15 cellular contexts compared by ENCODE assay signal in genomic region chr12:51920046-51920445, GRCh38. TPM values are rescaled to one million over a fixed set of nuclear protein-coding genes. Genes with fewer than 3 reads are reported as not detected.
DNase-seq lines count a peak whose midpoint lies in the region; ATAC-seq and TF ChIP-seq lines count a peak whose summit lies in the region.
"Had no signal": no experiment of that assay in that cellular context is flagged by ENCODE, and none has a peak within 500 bp of the region (broad histone marks: within the 10 kb centered on the region; RNA-seq: fewer than 3 reads in every experiment).

No MANE protein-coding gene starts in this region.

- no peak overlapping the region for H3K27ac ChIP-seq in heart left ventricle
- H3K27ac ChIP-seq in mesenchymal stem cell (ENCODE audit: low read length, poor library complexity, severe bottlenecking) = no peak overlapping the region
- H3K27ac ChIP-seq: C4-2B, GM23248 had no signal

- H3K4me1 ChIP-seq in heart left ventricle = peaks cover 0 to 48% (median 26%) of the 10 kb centered on the region in 12 donors
- peaks cover 5% of the 10 kb centered on the region for H3K4me1 ChIP-seq in mesenchymal stem cell (ENCODE audit: control insufficient read depth, insufficient read depth, low read depth, low read length)

- H3K9me3 Mint-ChIP-seq in memory B cell = no peaks in the 10 kb centered on the region
- H3K9me3 Mint-ChIP-seq: CD4-positive, alpha-beta memory T cell had no signal

- H3K36me3 Mint-ChIP-seq in memory B cell = no peaks in the 10 kb centered on the region
- H3K36me3 Mint-ChIP-seq: CD4-positive, alpha-beta memory T cell had no signal

- no peak overlapping the region for H3K4ac ChIP-seq in mesenchymal stem cell (ENCODE audit: low read depth in 1 of 2, low read length in 2 of 2)

- TF ChIP-seq POLR2A in heart left ventricle (IDR thresholded peaks at IDR 0.05) = no peak

- no peak overlapping the region for H3K23ac ChIP-seq in mesenchymal stem cell (ENCODE audit: low read length in 2 of 2)

- H3K4me3 ChIP-seq in heart left ventricle (no peak overlapping the region), mesenchymal stem cell (ENCODE audit: insufficient read depth in 1 of 2, low read depth in 1 of 2, low read length in 2 of 2) (no peak overlapping the region)
- H3K4me3 ChIP-seq: GM12878, GM23248 had no signal

- no peak for ATAC-seq in Right ventricle myocardium inferior
- ATAC-seq in heart left ventricle = no peak
- no peak for ATAC-seq in memory B cell (ENCODE audit: low read depth)
- ATAC-seq: GM12878, HCT116 had no signal

- no peak overlapping the region for H3K18ac ChIP-seq in mesenchymal stem cell (ENCODE audit: low read depth in 1 of 2, low read length in 2 of 2)

- no peaks in the 10 kb centered on the region for H3K27me3 ChIP-seq in heart left ventricle
- H3K27me3 ChIP-seq in mesenchymal stem cell (ENCODE audit: control insufficient read depth in 1 of 2, insufficient read depth in 1 of 2, low read length in 2 of 2) = peaks cover 0 to 5% of the 10 kb centered on the region in 2 experiments
- H3K27me3 ChIP-seq: BE2C had no signal

- H3K36me3 ChIP-seq in heart left ventricle = peaks cover 0 to 51% (median 29%) of the 10 kb centered on the region in 9 donors
- peaks cover 0 to 62% of the 10 kb centered on the region in 2 experiments for H3K36me3 ChIP-seq in mesenchymal stem cell (ENCODE audit: control insufficient read depth in 1 of 2, insufficient read depth in 2 of 2, low read depth in 1 of 2, low read length in 2 of 2)
- H3K36me3 ChIP-seq: BE2C had no signal

- no peak overlapping the region for H2BK15ac ChIP-seq in mesenchymal stem cell (ENCODE audit: low read depth, poor library complexity, severe bottlenecking)

- H4K8ac ChIP-seq in mesenchymal stem cell (ENCODE audit: low read length) = no peak overlapping the region

- H2AFZ ChIP-seq in mesenchymal stem cell (ENCODE audit: low read depth, low read length) = no peak overlapping the region
- H2AFZ ChIP-seq: GM23248 had no signal

- H2BK12ac ChIP-seq in mesenchymal stem cell (ENCODE audit: low read length in 2 of 2) = no peak overlapping the region

- no peak overlapping the region for H2BK120ac ChIP-seq in mesenchymal stem cell (ENCODE audit: low read depth, low read length)

- 88 to 98% (median 95%) methylated on average over 2 of the region's 2 CpGs for WGBS in heart left ventricle, 4 donors
- WGBS in mesenchymal stem cell = 86% methylated on average over 1 of the region's 2 CpGs

- H3K27me3 Mint-ChIP-seq in memory B cell = no peaks in the 10 kb centered on the region
- H3K27me3 Mint-ChIP-seq: CD4-positive, alpha-beta memory T cell had no signal

- no peak overlapping the region for H2BK5ac ChIP-seq in mesenchymal stem cell (ENCODE audit: low read depth, low read length, poor library complexity, severe bottlenecking)

- H3K9me3 ChIP-seq in heart left ventricle = no peaks in the 10 kb centered on the region
- H3K9me3 ChIP-seq in mesenchymal stem cell (ENCODE audit: control insufficient read depth, low read length) = no peaks in the 10 kb centered on the region
- H3K9me3 ChIP-seq: BE2C had no signal

- no peak overlapping the region for H3K4me2 ChIP-seq in mesenchymal stem cell (ENCODE audit: low read length, poor library complexity, severe bottlenecking)

- intact Hi-C loops in Right ventricle myocardium inferior (cut with DNase I) = no loop called here
- intact Hi-C loops in heart left ventricle (cut with DNase I) = loop anchor here in 1 of 10 donors (10.0 kb wide), 1 partner anchor 55 kb away; no protein-coding TSS in a partner anchor
- intact Hi-C loops in posterior vena cava (cut with DNase I) = no loop called here

- H3K4me1 Mint-ChIP-seq in memory B cell = peaks cover 22% of the 10 kb centered on the region

- H3K9ac ChIP-seq in mesenchymal stem cell (ENCODE audit: low read length) = no peak overlapping the region
- H3K9ac ChIP-seq: GM23248 had no signal

- no peaks in the 10 kb centered on the region for H3K79me1 ChIP-seq in mesenchymal stem cell (replicated peaks; ENCODE audit: low read length, poor library complexity, severe bottlenecking)

- no peak overlapping the region for H2AK5ac ChIP-seq in mesenchymal stem cell (ENCODE audit: low read length, severe bottlenecking)

- no peak overlapping the region for H3K14ac ChIP-seq in mesenchymal stem cell (ENCODE audit: low read length in 2 of 2)

- peak overlapping the region; percentile 4 for H3K27ac Mint-ChIP-seq in memory B cell

- no peak overlapping the region for H3K4me3 Mint-ChIP-seq in memory B cell
- H3K4me3 Mint-ChIP-seq: CD4-positive, alpha-beta memory T cell had no signal

- TF ChIP-seq CTCF in heart left ventricle (IDR thresholded peaks at IDR 0.05) = no peak

- DNase-seq in Right ventricle myocardium inferior (ENCODE audit: missing footprints) = peak; percentile 23
- no peak for DNase-seq in heart left ventricle
- no peak for DNase-seq in memory B cell (ENCODE audit: low spot score in 2 of 2)
- peak; percentile 31 for DNase-seq in posterior vena cava (ENCODE audit: low spot score)
- no peak for DNase-seq in kidney glomerular epithelial cell (lab: John Stamatoyannopoulos, UW)
- DNase-seq in activated CD4-positive, alpha-beta T cell treated with anti-CD3 and anti-CD28 coated beads, Interleukin-2, amount 50 U/mL, for 1 hour = no peak
- DNase-seq in mesenchymal stem cell = no peak
- DNase-seq: BE2C; CD4-positive, alpha-beta memory T cell; DMS79; GM23248 had no signal

- no peak overlapping the region for H4K91ac ChIP-seq in mesenchymal stem cell (ENCODE audit: low read length)

RNA-seq across cellular contexts. Expression of gene ACVRL1, which starts 12.7 kb away (rescaled TPM):
- total RNA-seq in Right ventricle myocardium inferior (49.6 TPM), heart left ventricle (100 to 1,000 TPM in 1 of 9 donors, 10 to 100 TPM in 8; 23.5 to 116 (median 33.4) TPM), posterior vena cava (10 to 100 TPM; 74.4 to 95.7 TPM)
- polyA plus RNA-seq in heart left ventricle = 10 to 100 TPM; 20.5 to 35.1 TPM
- 158 TPM for polyA plus RNA-seq in mesenchymal stem cell (2013, experiment 1 of 2)
- polyA plus RNA-seq in mesenchymal stem cell (2013, experiment 2 of 2) = 162 TPM
- total RNA-seq: GM12878 had no signal
- polyA plus RNA-seq: CD4-positive, alpha-beta memory T cell; GM12878 had no signal

RNA-seq across cellular contexts. Expression of gene ACVR1B, which starts 31.5 kb away (rescaled TPM):
- total RNA-seq in Right ventricle myocardium inferior (10.8 TPM), heart left ventricle (10 to 100 TPM in 7 of 9 donors, 1 to 10 TPM in 2; 7.4 to 19.8 (median 11.6) TPM), posterior vena cava (10 to 100 TPM; 20.0 to 22.4 TPM)
- polyA plus RNA-seq in heart left ventricle = 10 to 100 TPM in 1 of 2 donors, 1 to 10 TPM in 1; 7.7 to 13.3 TPM
- polyA plus RNA-seq in mesenchymal stem cell (2013, experiment 1 of 2) = 13.6 TPM
- 13.2 TPM for polyA plus RNA-seq in mesenchymal stem cell (2013, experiment 2 of 2)

RNA-seq across cellular contexts. Expression of gene ANKRD33, which starts 32.1 kb away (rescaled TPM):
- total RNA-seq in Right ventricle myocardium inferior = not detected
- not detected for total RNA-seq in heart left ventricle
- not detected for polyA plus RNA-seq in heart left ventricle
- total RNA-seq in posterior vena cava = not detected
- 3.7 TPM for polyA plus RNA-seq in mesenchymal stem cell (2013, experiment 1 of 2)
- 3.2 TPM for polyA plus RNA-seq in mesenchymal stem cell (2013, experiment 2 of 2)
- total RNA-seq: CD4-positive, alpha-beta memory T cell; G401; GM12878; GM23248 had no signal
- polyA plus RNA-seq: CD4-positive, alpha-beta memory T cell; GM12878; GM23248 had no signal

Comparison
In these comparisons a context has a peak if more than half of its experiments do, and no peak if none do; other contexts are left out.
1. DNase-seq: peak in Right ventricle myocardium inferior (single experiment) and posterior vena cava (single experiment); none in heart left ventricle (0 of 5), memory B cell (0 of 2), kidney glomerular epithelial cell (single experiment), activated CD4-positive, alpha-beta T cell treated with anti-CD3 and anti-CD28 coated beads, Interleukin-2, amount 50 U/mL, for 1 hour (single experiment) and mesenchymal stem cell (single experiment).